In the genomic region with DNA sequence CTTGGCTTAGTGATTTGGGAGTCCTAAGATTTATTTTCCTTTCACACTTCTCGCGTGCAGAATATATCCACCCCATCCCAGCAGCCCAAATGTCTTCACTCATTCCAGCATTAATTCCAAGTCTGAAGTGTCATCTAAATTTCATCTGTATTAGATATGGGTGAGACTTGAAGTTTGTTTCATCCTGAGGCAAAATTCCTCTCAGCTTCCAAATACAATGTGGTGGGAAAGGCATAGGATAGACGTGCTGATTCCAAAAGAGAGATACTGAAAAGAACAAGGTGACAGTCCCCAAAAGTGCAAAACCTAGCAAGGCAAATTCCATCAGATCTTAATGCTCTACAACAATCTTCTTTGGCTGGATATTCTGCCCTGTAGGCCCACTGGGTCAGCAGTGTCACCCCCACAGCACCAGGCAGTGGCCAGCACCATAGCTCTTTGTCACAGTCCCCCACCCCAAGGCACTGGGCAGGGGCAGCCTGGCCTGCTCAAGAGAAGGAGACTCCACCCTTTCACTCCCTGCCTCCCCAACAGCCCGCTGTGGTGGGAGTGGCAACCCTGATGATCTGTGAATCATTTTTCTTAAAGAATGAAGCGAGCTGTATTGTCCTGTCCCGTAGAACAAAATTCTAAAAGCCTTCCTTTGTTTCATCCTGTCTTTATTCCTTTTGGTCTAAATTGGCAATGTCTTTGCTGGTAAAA, we compare ENCODE assay signal across 1 cellular context.
TF ChIP-seq lines count a peak whose summit lies in the region.

No MANE protein-coding gene starts in this region.

TF ChIP-seq in K562, 482 proteins besides CTCF, POLR2A, EP300 and RAD21 (continued from another document):
- TF ChIP-seq CCAR2 (IDR thresholded peaks at IDR 0.05; ENCODE audit: low read depth, low read length) (no peak), ZNF431 (CRISPR knock-in tag; IDR thresholded peaks at IDR 0.05) (no peak), MYC (IDR thresholded peaks at IDR 0.05; ENCODE audit: low read depth, low read length) (no peak), MYC (CRISPR knock-in tag; IDR thresholded peaks at IDR 0.05; ENCODE audit: borderline replicate concordance, low read depth) (no peak), NFRKB (IDR thresholded peaks at IDR 0.05; ENCODE audit: low read depth) (no peak), SMAD3 (CRISPR knock-in tag; conservative IDR thresholded peaks at IDR 0.05) (no peak), TEAD1 (CRISPR knock-in tag; IDR thresholded peaks at IDR 0.05) (no peak)
- TF ChIP-seq, protein P1, sequence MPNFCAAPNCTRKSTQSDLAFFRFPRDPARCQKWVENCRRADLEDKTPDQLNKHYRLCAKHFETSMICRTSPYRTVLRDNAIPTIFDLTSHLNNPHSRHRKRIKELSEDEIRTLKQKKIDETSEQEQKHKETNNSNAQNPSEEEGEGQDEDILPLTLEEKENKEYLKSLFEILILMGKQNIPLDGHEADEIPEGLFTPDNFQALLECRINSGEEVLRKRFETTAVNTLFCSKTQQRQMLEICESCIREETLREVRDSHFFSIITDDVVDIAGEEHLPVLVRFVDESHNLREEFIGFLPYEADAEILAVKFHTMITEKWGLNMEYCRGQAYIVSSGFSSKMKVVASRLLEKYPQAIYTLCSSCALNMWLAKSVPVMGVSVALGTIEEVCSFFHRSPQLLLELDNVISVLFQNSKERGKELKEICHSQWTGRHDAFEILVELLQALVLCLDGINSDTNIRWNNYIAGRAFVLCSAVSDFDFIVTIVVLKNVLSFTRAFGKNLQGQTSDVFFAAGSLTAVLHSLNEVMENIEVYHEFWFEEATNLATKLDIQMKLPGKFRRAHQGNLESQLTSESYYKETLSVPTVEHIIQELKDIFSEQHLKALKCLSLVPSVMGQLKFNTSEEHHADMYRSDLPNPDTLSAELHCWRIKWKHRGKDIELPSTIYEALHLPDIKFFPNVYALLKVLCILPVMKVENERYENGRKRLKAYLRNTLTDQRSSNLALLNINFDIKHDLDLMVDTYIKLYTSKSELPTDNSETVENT (CRISPR knock-in tag; IDR thresholded peaks at IDR 0.05), result no peak
